9 cellular contexts compared by ENCODE assay signal in genomic region chr2:57720728-57721627, GRCh38.
DNase-seq lines count a peak whose midpoint lies in the region; ATAC-seq, FAIRE-seq and TF ChIP-seq lines count a peak whose summit lies in the region.
"Had no signal": no experiment of that assay in that cellular context is flagged by ENCODE, and none has a peak within 500 bp of the region (broad histone marks: within the 10 kb centered on the region; RNA-seq: fewer than 3 reads in every experiment).

No MANE protein-coding gene starts in this region.

- TF ChIP-seq CTCF in D721Med (IDR thresholded peaks at IDR 0.05; ENCODE audit: insufficient read depth, missing control alignments) = peak; percentile 85

- ATAC-seq in GM19452 (IDR thresholded peaks at IDR 0.05; ENCODE audit: unreplicated experiment) = peak; percentile 99
- ATAC-seq in HG03442 (IDR thresholded peaks at IDR 0.05; ENCODE audit: unreplicated experiment) = peak; percentile 100
- peak; percentile 82 for ATAC-seq in activated T-cell treated with anti-CD3 and anti-CD28 coated beads, Interleukin-2, amount 50 U/mL, for 4 hours

- no peaks in the 10 kb centered on the region for H3K9me3 Mint-ChIP-seq in activated T-cell treated with anti-CD3 and anti-CD28 coated beads, Interleukin-2, amount 50 U/mL, for 4 hours

- DNase-seq in D721Med (ENCODE audit: insufficient read length, low spot score) (no peak), NCI-H748 treated with DMSO at 0.1 percent for 48 hours (lab: John Stamatoyannopoulos, UW) (peak; percentile 11), foreskin melanocyte (peak; percentile 51), occipital lobe (lab: John Stamatoyannopoulos, UW) (peak; percentile 52), NCI-H1930 (lab: John Stamatoyannopoulos, UW) (no peak)
- DNase-seq in activated T-cell treated with anti-CD3 and anti-CD28 coated beads, Interleukin-2, amount 50 U/mL, for 4 hours = peak; percentile 4

- peak; percentile 48 for FAIRE-seq in D721Med (lab: Jason Lieb, UNC)
- FAIRE-seq: endometrium had no signal

- peaks cover 5% of the 10 kb centered on the region for H3K4me1 Mint-ChIP-seq in activated T-cell treated with anti-CD3 and anti-CD28 coated beads, Interleukin-2, amount 50 U/mL, for 4 hours (ENCODE audit: low read depth)

- H3K4me3 Mint-ChIP-seq in activated T-cell treated with anti-CD3 and anti-CD28 coated beads, Interleukin-2, amount 50 U/mL, for 4 hours = peak overlapping the region; percentile 7

- no peaks in the 10 kb centered on the region for H3K27me3 Mint-ChIP-seq in activated T-cell treated with anti-CD3 and anti-CD28 coated beads, Interleukin-2, amount 50 U/mL, for 4 hours (ENCODE audit: low read depth)

- H3K36me3 Mint-ChIP-seq in activated T-cell treated with anti-CD3 and anti-CD28 coated beads, Interleukin-2, amount 50 U/mL, for 4 hours (ENCODE audit: insufficient read depth) = no peaks in the 10 kb centered on the region

Comparison
In these comparisons a context has a peak if more than half of its experiments do, and no peak if none do; other contexts are left out.
1. DNase-seq: peak in NCI-H748 treated with DMSO at 0.1 percent for 48 hours (single experiment), activated T-cell treated with anti-CD3 and anti-CD28 coated beads, Interleukin-2, amount 50 U/mL, for 4 hours (single experiment), foreskin melanocyte (single experiment) and occipital lobe (single experiment); none in D721Med (single experiment) and NCI-H1930 (0 of 2).
2. Peak in every context shown above with its lines, with median percentiles within 50 percentile points of each other: ATAC-seq.